7 cellular contexts compared by ENCODE assay signal in the genomic region with DNA sequence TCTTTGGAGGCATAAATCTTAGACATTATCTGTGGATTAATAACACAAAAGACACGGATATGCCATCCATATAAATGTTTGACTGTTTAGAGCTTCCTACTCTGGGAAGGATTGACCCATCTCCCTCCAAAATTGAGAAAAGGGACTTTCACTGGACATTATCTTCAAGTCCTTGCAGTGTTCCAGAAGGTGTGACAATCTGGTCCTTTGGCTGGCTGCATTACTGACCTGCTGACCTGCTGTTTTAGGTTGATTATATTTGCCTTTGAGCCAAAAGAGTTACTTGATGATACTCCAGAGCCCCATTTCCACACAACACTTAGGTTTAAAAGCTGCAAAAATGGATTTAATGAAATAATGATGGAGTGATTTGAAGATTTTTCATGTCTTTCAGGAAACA.
"Had no signal": no experiment of that assay in that cellular context is flagged by ENCODE, and none has a peak within 500 bp of the region (broad histone marks: within the 10 kb centered on the region; RNA-seq: fewer than 3 reads in every experiment).

No MANE protein-coding gene starts in this region.

- H3K27ac ChIP-seq: GM23248, HL-60 had no signal

- H3K9ac ChIP-seq: GM23248 had no signal

- H3K4me3 ChIP-seq: GM23248 had no signal

- DNase-seq: GM23248, GOT3, H9, HCEC 1CT, KBM-7 had no signal

- ATAC-seq: HepG2 had no signal
